9 cellular contexts compared by ENCODE assay signal in genomic region chr22:49975543-49976389, GRCh38. TPM values are rescaled to one million over a fixed set of nuclear protein-coding genes. Genes with fewer than 3 reads are reported as not detected.
DNase-seq lines count a peak whose midpoint lies in the region; ATAC-seq and TF ChIP-seq lines count a peak whose summit lies in the region.
"Had no signal": no experiment of that assay in that cellular context is flagged by ENCODE, and none has a peak within 500 bp of the region (broad histone marks: within the 10 kb centered on the region; RNA-seq: fewer than 3 reads in every experiment).

No MANE protein-coding gene starts in this region.

- H3K27me3 Mint-ChIP-seq in T-helper 17 cell, result no peaks in the 10 kb centered on the region

- peak overlapping the region; percentile 41 for H3K27ac Mint-ChIP-seq in T-helper 17 cell

- peak overlapping the region; percentile 58 for H3K4me3 Mint-ChIP-seq in T-helper 17 cell

- no peaks in the 10 kb centered on the region for H3K36me3 ChIP-seq in effector memory CD4-positive, alpha-beta T cell (ENCODE audit: control insufficient read depth, insufficient read depth, low read length)
- no peaks in the 10 kb centered on the region for H3K36me3 ChIP-seq in gastrocnemius medialis

- in situ Hi-C loops in gastrocnemius medialis (cut with MboI; ENCODE audit: low sequenced_read_pairs in 4 of 4), result no loop called here

- no peak for TF ChIP-seq CTCF in gastrocnemius medialis (IDR thresholded peaks at IDR 0.05 in 4 of 5, conservative IDR thresholded peaks at IDR 0.05 in 1 of 5)

- H3K4me1 ChIP-seq in effector memory CD4-positive, alpha-beta T cell (ENCODE audit: control insufficient read depth, insufficient read depth, low read length, poor library complexity, severe bottlenecking), result peaks cover 26% of the 10 kb centered on the region
- peaks cover 6 to 11% of the 10 kb centered on the region in 2 donors for H3K4me1 ChIP-seq in gastrocnemius medialis

- H3K4me3 ChIP-seq in effector memory CD4-positive, alpha-beta T cell (ENCODE audit: insufficient read depth, low read depth, low read length, poor library complexity, severe bottlenecking), result no peak overlapping the region
- H3K4me3 ChIP-seq in gastrocnemius medialis, result no peak overlapping the region

- peaks cover 17% of the 10 kb centered on the region for H3K4me1 Mint-ChIP-seq in T-helper 17 cell

- peak; percentile 31 for ATAC-seq in T-helper 17 cell
- ATAC-seq in gastrocnemius medialis, result no peak
- no peak for ATAC-seq in HG02938 (IDR thresholded peaks at IDR 0.05; ENCODE audit: unreplicated experiment)

- H3K27me3 ChIP-seq in effector memory CD4-positive, alpha-beta T cell (replicated peaks; ENCODE audit: control insufficient read depth, insufficient read depth, low read length, poor library complexity, severe bottlenecking), result no peaks in the 10 kb centered on the region
- H3K27me3 ChIP-seq in gastrocnemius medialis, result no peaks in the 10 kb centered on the region

- H3K27ac ChIP-seq in effector memory CD4-positive, alpha-beta T cell (ENCODE audit: insufficient read depth, low read length, poor library complexity, severe bottlenecking), result peak overlapping the region; percentile 51
- H3K27ac ChIP-seq in gastrocnemius medialis, result peak overlapping the region; percentile 60 to 74 (median 72)

- no peak for TF ChIP-seq POLR2A in gastrocnemius medialis (IDR thresholded peaks at IDR 0.05)

- no peaks in the 10 kb centered on the region for H3K36me3 Mint-ChIP-seq in T-helper 17 cell (ENCODE audit: low read depth)

- DNase-seq in ELR (ENCODE audit: low read depth) (peak; percentile 28), T-helper 17 cell (peak in 2 of 3 donors; percentile 15), gastrocnemius medialis (peak in 1 of 2 donors; percentile 26), NCI-H1092 treated with DMSO at 0.1 percent for 48 hours (lab: John Stamatoyannopoulos, UW) (no peak), Kasumi-1 (lab: John Stamatoyannopoulos, UW) (no peak), EL (no peak)
- DNase-seq in effector memory CD4-positive, alpha-beta T cell, result no peak
- DNase-seq: foreskin melanocyte had no signal

- intact Hi-C loops in gastrocnemius medialis (cut with DNase I; ENCODE audit: low total_unique reads), result loop anchor here (5.0 kb wide), 1 partner anchor 208 kb away; no protein-coding TSS in a partner anchor

- H3K9me3 ChIP-seq in T-helper 17 cell (ENCODE audit: control insufficient read depth, low read length, poor library complexity, severe bottlenecking), result peaks cover under 1% of the 10 kb centered on the region
- no peaks in the 10 kb centered on the region for H3K9me3 ChIP-seq in effector memory CD4-positive, alpha-beta T cell (ENCODE audit: control insufficient read depth, low read length)
- H3K9me3 ChIP-seq in gastrocnemius medialis, result no peaks in the 10 kb centered on the region

RNA-seq across cellular contexts. Expression of gene PIM3, which starts 15.2 kb away (rescaled TPM):
- total RNA-seq in T-helper 17 cell (100 to 1,000 TPM; 227 to 241 TPM), gastrocnemius medialis (100 to 1,000 TPM; 165 to 327 (median 188) TPM)

RNA-seq across cellular contexts. Expression of gene IL17REL, which starts 36.8 kb away (rescaled TPM):
- not detected for total RNA-seq in T-helper 17 cell
- total RNA-seq in gastrocnemius medialis, result not detected

RNA-seq across cellular contexts. Expression of gene CRELD2, which starts 57.3 kb away (rescaled TPM):
- total RNA-seq in T-helper 17 cell (10 to 100 TPM; 28.1 to 36.7 TPM), gastrocnemius medialis (10 to 100 TPM in 3 of 4 donors, 1 to 10 TPM in 1; 8.9 to 15.0 (median 13.0) TPM)

RNA-seq across cellular contexts. Expression of gene ALG12, which starts 57.5 kb away (rescaled TPM):
- total RNA-seq in T-helper 17 cell, result 10 to 100 TPM; 13.7 to 15.4 TPM
- total RNA-seq in gastrocnemius medialis, result 1 to 10 TPM; 6.4 to 9.6 (median 8.2) TPM

Comparison
In these comparisons a context has a peak if more than half of its experiments do, and no peak if none do; other contexts are left out.
1. DNase-seq: peak in ELR (single experiment) and T-helper 17 cell (2 of 3); none in effector memory CD4-positive, alpha-beta T cell (0 of 3), NCI-H1092 treated with DMSO at 0.1 percent for 48 hours (single experiment), Kasumi-1 (0 of 2) and EL (single experiment).